Comparison of ENCODE assay signal across 1 cellular context in the genomic region with DNA sequence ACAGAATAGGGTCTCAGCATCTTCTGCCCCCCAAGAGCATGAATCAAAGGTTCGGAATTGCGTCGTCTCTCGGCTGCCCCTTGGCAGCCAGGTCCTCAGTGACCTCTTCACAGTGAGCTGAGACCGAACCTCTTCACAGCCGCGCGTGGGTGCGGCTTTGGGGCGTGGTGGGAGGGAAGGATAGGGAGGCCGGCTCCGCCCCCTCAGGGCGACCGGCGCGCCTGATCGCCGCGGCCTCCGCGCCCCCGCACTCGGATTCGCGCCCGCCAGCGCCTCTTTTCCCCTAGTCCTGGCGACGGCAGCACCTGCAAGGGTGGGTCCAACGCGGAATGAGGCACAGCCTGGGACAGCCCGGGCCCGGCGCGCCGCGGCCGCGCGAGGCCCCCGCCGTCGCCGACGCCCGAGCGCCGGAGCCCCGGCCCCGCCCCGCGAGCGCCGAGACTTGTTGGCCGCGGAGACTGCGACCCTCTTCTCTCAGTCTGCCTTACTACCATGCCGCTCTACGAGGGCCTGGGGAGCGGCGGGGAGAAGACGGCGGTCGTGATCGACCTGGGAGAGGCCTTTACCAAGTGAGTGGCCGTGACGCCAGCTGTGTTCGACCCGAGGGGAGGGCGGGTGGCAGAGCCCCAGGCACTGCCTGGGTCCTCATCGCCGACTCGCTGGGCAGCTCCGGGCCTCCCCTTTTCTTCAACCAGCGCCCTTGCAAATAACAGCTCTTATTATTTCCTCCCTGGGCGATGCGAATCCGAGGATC.
TF ChIP-seq lines count a peak whose summit lies in the region.

TSS of gene ACTR10 (plus strand) at position 424 of the 754 bp plus-strand sequence. CDS start at position 493, 69 bp downstream.

TF ChIP-seq in GM12878, 131 proteins besides CTCF, POLR2A, EP300 and RAD21 (continued from another document and continues in another):
- TF ChIP-seq, protein P1, sequence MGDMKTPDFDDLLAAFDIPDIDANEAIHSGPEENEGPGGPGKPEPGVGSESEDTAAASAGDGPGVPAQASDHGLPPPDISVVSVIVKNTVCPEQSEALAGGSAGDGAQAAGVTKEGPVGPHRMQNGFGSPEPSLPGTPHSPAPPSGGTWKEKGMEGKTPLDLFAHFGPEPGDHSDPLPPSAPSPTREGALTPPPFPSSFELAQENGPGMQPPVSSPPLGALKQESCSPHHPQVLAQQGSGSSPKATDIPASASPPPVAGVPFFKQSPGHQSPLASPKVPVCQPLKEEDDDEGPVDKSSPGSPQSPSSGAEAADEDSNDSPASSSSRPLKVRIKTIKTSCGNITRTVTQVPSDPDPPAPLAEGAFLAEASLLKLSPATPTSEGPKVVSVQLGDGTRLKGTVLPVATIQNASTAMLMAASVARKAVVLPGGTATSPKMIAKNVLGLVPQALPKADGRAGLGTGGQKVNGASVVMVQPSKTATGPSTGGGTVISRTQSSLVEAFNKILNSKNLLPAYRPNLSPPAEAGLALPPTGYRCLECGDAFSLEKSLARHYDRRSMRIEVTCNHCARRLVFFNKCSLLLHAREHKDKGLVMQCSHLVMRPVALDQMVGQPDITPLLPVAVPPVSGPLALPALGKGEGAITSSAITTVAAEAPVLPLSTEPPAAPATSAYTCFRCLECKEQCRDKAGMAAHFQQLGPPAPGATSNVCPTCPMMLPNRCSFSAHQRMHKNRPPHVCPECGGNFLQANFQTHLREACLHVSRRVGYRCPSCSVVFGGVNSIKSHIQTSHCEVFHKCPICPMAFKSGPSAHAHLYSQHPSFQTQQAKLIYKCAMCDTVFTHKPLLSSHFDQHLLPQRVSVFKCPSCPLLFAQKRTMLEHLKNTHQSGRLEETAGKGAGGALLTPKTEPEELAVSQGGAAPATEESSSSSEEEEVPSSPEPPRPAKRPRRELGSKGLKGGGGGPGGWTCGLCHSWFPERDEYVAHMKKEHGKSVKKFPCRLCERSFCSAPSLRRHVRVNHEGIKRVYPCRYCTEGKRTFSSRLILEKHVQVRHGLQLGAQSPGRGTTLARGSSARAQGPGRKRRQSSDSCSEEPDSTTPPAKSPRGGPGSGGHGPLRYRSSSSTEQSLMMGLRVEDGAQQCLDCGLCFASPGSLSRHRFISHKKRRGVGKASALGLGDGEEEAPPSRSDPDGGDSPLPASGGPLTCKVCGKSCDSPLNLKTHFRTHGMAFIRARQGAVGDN (IDR thresholded peaks at IDR 0.05) = 0 out of 2 replicates have a peak, but pooled peaks have one; percentile 39
- TF ChIP-seq BHLHE40 (IDR thresholded peaks at IDR 0.05; ENCODE audit: borderline replicate concordance in 1 of 2, low read depth in 2 of 2, low read length in 1 of 2) (peak in 1 of 2 experiments; percentile 75; a peak in 2 of 4 replicates), EZH2 (IDR thresholded peaks at IDR 0.05; ENCODE audit: borderline replicate concordance, control insufficient read depth, low read depth, low read length) (no peak), CREM (IDR thresholded peaks at IDR 0.05; ENCODE audit: low read depth) (0 out of 2 replicates have a peak, but pooled peaks have one; percentile 9), TBL1XR1 (IDR thresholded peaks at IDR 0.05; ENCODE audit: low read depth, low read length) (no peak), CBX3 (IDR thresholded peaks at IDR 0.05; ENCODE audit: borderline replicate concordance, low read depth) (no peak), CEBPB (IDR thresholded peaks at IDR 0.05; ENCODE audit: borderline replicate concordance in 1 of 2, low read depth in 2 of 2, low read length in 2 of 2) (no peak), RB1 (IDR thresholded peaks at IDR 0.05; ENCODE audit: borderline replicate concordance) (peak; percentile 71; the same call in 1 of the 2 replicates), WRNIP1 (IDR thresholded peaks at IDR 0.05; ENCODE audit: borderline replicate concordance, low read depth, low read length) (no peak), RFX5 (IDR thresholded peaks at IDR 0.05; ENCODE audit: low read depth, low read length) (no peak; the same call in 1 of the 2 replicates), TCF12 (IDR thresholded peaks at IDR 0.05; ENCODE audit: low read depth, low read length) (peak; percentile 64; the same call in 1 of the 2 replicates), TCF3 (IDR thresholded peaks at IDR 0.05; ENCODE audit: borderline replicate concordance, insufficient read depth, low read depth, low read length) (peak; percentile 66; the same call in 1 of the 2 replicates), PML (IDR thresholded peaks at IDR 0.05; ENCODE audit: low read length) (no peak; the same call in 1 of the 2 replicates), POLR2AphosphoS5 (IDR thresholded peaks at IDR 0.05; ENCODE audit: low read length) (peak; percentile 81; the same call in 1 of the 2 replicates), REST (IDR thresholded peaks at IDR 0.05; ENCODE audit: low read depth, low read length) (no peak), NBN (IDR thresholded peaks at IDR 0.05) (no peak), STAT3 (IDR thresholded peaks at IDR 0.05; ENCODE audit: low read depth, low read length) (no peak), RELA (IDR thresholded peaks at IDR 0.05; ENCODE audit: borderline replicate concordance, partially characterized antibody) (peak; percentile 55), SKIL (IDR thresholded peaks at IDR 0.05; ENCODE audit: low read depth, poor library complexity, severe bottlenecking) (no peak), PBX3 (IDR thresholded peaks at IDR 0.05; ENCODE audit: insufficient replicate concordance, low read depth, low read length) (peak; percentile 6), LARP7 (IDR thresholded peaks at IDR 0.05) (peak; percentile 93), PRDM15 (CRISPR knock-in tag; IDR thresholded peaks at IDR 0.05) (no peak), NFXL1 (IDR thresholded peaks at IDR 0.05; ENCODE audit: borderline replicate concordance) (no peak), SUZ12 (IDR thresholded peaks at IDR 0.05; ENCODE audit: unreplicated experiment) (no peak)
- TF ChIP-seq, protein P2, sequence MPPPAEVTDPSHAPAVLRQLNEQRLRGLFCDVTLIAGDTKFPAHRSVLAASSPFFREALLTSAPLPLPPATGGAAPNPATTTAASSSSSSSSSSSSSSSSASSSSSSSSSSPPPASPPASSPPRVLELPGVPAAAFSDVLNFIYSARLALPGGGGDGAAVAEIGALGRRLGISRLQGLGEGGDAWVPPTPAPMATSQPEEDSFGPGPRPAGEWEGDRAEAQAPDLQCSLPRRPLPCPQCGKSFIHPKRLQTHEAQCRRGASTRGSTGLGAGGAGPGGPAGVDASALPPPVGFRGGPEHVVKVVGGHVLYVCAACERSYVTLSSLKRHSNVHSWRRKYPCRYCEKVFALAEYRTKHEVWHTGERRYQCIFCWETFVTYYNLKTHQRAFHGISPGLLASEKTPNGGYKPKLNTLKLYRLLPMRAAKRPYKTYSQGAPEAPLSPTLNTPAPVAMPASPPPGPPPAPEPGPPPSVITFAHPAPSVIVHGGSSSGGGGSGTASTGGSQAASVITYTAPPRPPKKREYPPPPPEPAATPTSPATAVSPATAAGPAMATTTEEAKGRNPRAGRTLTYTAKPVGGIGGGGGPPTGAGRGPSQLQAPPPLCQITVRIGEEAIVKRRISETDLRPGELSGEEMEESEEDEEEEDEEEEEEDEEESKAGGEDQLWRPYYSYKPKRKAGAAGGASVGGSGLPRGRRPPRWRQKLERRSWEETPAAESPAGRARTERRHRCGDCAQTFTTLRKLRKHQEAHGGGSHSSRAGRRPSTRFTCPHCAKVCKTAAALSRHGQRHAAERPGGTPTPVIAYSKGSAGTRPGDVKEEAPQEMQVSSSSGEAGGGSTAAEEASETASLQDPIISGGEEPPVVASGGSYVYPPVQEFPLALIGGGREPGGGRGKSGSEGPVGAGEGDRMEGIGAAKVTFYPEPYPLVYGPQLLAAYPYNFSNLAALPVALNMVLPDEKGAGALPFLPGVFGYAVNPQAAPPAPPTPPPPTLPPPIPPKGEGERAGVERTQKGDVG (CRISPR knock-in tag; IDR thresholded peaks at IDR 0.05) = no peak
- TF ChIP-seq, protein P3, sequence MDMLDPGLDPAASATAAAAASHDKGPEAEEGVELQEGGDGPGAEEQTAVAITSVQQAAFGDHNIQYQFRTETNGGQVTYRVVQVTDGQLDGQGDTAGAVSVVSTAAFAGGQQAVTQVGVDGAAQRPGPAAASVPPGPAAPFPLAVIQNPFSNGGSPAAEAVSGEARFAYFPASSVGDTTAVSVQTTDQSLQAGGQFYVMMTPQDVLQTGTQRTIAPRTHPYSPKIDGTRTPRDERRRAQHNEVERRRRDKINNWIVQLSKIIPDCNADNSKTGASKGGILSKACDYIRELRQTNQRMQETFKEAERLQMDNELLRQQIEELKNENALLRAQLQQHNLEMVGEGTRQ (IDR thresholded peaks at IDR 0.05; ENCODE audit: borderline replicate concordance, low read depth, low read length) = no peak
